21 cellular contexts compared by ENCODE assay signal in genomic region chr5:156585999-156586398, GRCh38.
"Had no signal": no experiment of that assay in that cellular context is flagged by ENCODE, and none has a peak within 500 bp of the region (broad histone marks: within the 10 kb centered on the region; RNA-seq: fewer than 3 reads in every experiment).

No MANE protein-coding gene starts in this region.

- H3K27me3 ChIP-seq: foreskin keratinocyte, left lung, pancreas had no signal

- H3K4me1 ChIP-seq: foreskin keratinocyte, left lung, lower lobe of right lung, pancreas had no signal

- H3K4me3 ChIP-seq: left lung, lower lobe of right lung, pancreas, skin epidermis had no signal

- H3K27me3 Mint-ChIP-seq: progenitor cell of endocrine pancreas had no signal

- H3K27ac Mint-ChIP-seq: memory B cell; mesothelial cell of epicardium; natural killer cell; progenitor cell of endocrine pancreas; stimulated activated naive B cell treated with anti-CD40 and anti-IgM and Interleukin-4, amounts not matched to agents 10 μg/mL and 1 μg/mL and 100 μg/mL, for 72 hours; stimulated activated naive CD8-positive, alpha-beta T cell treated with anti-CD3 and anti-CD28 coated beads, Interleukin-15, amount 100 ng/mL, for 72 hours; type B pancreatic cell had no signal

- H3K9me3 Mint-ChIP-seq: natural killer cell, neural crest cell, type B pancreatic cell had no signal

- H3K27ac ChIP-seq: foreskin keratinocyte, lower lobe of right lung, pancreas, skin epidermis had no signal

- DNase-seq: cerebellar nuclear complex; dermis blood vessel endothelial cell; foreskin keratinocyte; head of caudate nucleus; islet precursor cell; left lung; lower lobe of right lung; natural killer cell; occipital lobe; pancreas; stimulated activated CD4-positive, alpha-beta T cell treated with anti-CD3 and anti-CD28 coated beads, Interleukin-2, amount 100 ng/mL, for 24 hours; stimulated activated CD4-positive, alpha-beta T cell treated with anti-CD3 and anti-CD28 coated beads, Interleukin-4, amount 100 ng/mL, for 4 hours; stimulated activated naive B cell treated with anti-CD40 and anti-IgM and Interleukin-4, amounts not matched to agents 10 μg/mL and 1 μg/mL and 100 μg/mL, for 72 hours; stimulated activated naive CD8-positive, alpha-beta T cell treated with anti-CD3 and anti-CD28 coated beads, Interleukin-15, amount 100 ng/mL, for 72 hours had no signal

- H3K4me3 Mint-ChIP-seq: memory B cell; mesothelial cell of epicardium; natural killer cell; neural crest cell; stimulated activated naive B cell treated with anti-CD40 and anti-IgM and Interleukin-4, amounts not matched to agents 10 μg/mL and 1 μg/mL and 100 μg/mL, for 72 hours; stimulated activated naive CD8-positive, alpha-beta T cell treated with anti-CD3 and anti-CD28 coated beads, Interleukin-15, amount 100 ng/mL, for 72 hours; type B pancreatic cell had no signal

- H3K9me3 ChIP-seq: lower lobe of right lung, pancreas had no signal

- H3K36me3 ChIP-seq: left lung, lower lobe of right lung, pancreas had no signal

- H3K4me1 Mint-ChIP-seq: memory B cell; natural killer cell; stimulated activated naive B cell treated with anti-CD40 and anti-IgM and Interleukin-4, amounts not matched to agents 10 μg/mL and 1 μg/mL and 100 μg/mL, for 72 hours; stimulated activated naive CD8-positive, alpha-beta T cell treated with anti-CD3 and anti-CD28 coated beads, Interleukin-15, amount 100 ng/mL, for 72 hours had no signal

- ATAC-seq: foreskin keratinocyte; left lung; lower lobe of right lung; natural killer cell; pancreas; sciatic nerve; stimulated activated naive B cell treated with anti-CD40 and anti-IgM and Interleukin-4, amounts not matched to agents 10 μg/mL and 1 μg/mL and 100 μg/mL, for 72 hours; stimulated activated naive CD8-positive, alpha-beta T cell treated with anti-CD3 and anti-CD28 coated beads, Interleukin-15, amount 100 ng/mL, for 72 hours had no signal

- H3K36me3 Mint-ChIP-seq: memory B cell; mesothelial cell of epicardium; natural killer cell; stimulated activated naive B cell treated with anti-CD40 and anti-IgM and Interleukin-4, amounts not matched to agents 10 μg/mL and 1 μg/mL and 100 μg/mL, for 72 hours; type B pancreatic cell had no signal
